ENCODE assay signal across 15 cellular contexts in the genomic region with DNA sequence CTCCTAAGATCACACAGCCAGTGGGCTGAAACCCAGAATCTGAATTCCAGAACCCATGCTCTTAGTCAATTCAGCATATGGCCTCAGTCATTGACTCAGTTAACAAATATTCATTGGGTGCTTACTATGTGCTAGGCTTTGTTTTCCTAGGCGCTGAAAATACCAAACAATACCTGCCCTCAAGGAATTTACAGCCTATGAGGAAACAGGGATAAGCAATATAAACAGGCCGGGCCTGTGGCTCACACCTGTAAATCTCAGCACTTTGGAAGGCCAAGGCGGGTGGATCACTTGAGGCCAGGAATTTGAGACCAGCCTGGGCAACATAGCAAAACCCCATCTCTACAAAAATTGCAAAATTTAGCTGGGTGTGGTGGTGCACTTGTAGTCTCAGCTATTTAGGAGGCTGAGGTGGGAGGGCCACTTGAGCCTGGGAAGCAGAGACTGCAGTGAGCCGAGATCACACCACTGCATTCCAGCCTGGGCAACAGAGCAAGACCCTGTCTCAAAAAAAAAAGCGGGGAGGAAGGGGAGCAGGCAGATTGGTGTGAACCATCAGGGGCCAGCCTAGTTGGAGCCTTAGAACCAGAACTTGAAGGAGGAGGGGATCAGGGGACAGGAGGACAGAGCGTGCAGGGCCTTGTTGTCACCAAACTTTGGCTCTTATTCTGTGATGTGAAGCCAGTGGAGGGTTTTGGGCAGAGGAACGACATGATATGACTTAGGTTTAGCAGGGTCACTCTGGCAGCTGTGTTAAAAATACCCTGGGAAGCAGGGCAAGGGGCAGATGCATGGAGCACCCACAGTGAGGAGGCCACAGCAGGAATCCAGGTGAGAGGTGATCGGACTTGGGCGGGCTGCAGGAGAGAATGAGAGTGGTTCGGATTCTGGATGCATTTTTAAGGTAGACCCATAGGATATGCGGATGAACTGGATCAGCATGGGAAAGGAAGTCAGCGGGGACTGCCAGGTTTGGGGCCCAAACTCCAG. TPM values are rescaled to one million over a fixed set of nuclear protein-coding genes. Genes with fewer than 3 reads are reported as not detected.
A peak's percentile ranks its signal among the peaks of the same experiment; 100 is the strongest.
DNase-seq lines count a peak whose midpoint lies in the region; FAIRE-seq and TF ChIP-seq lines count a peak whose summit lies in the region.
"Had no signal": no experiment of that assay in that cellular context is flagged by ENCODE, and none has a peak within 500 bp of the region (broad histone marks: within the 10 kb centered on the region; RNA-seq: fewer than 3 reads in every experiment).

No MANE protein-coding gene starts in this region.

- H3K27ac ChIP-seq in colonic mucosa (peak overlapping the region; percentile 31), layer of hippocampus (ENCODE audit: low read depth, low read length) (peak overlapping the region; percentile 33), small intestine (ENCODE audit: low read depth in 1 of 2, low read length in 1 of 2) (peak overlapping the region in 1 of 2 donors; percentile 34)

- H3K27me3 Mint-ChIP-seq in activated T-helper 2 cell treated with anti-CD3 and anti-CD28 coated beads, Interferon-gamma antibody, Interleukin-2, Interleukin-4, amounts not matched to agents 10 μg/mL and 5 μg/mL and 100 μg/mL, durations not matched to agents 14 hours and 24 hours and 36 hours (ENCODE audit: low read depth): peaks cover 2% of the 10 kb centered on the region

- POLR2A ChIA-PET in HEK293T (lab: Yijun Ruan, JAX): no interaction called here

- peaks cover 4% of the 10 kb centered on the region for H3K36me3 ChIP-seq in colonic mucosa
- H3K36me3 ChIP-seq in small intestine (ENCODE audit: control insufficient read depth in 2 of 2, insufficient read depth in 2 of 2, low read length in 2 of 2): no peaks in the 10 kb centered on the region
- no peaks in the 10 kb centered on the region for H3K36me3 ChIP-seq in MG63

- WGBS in small intestine, 3 donors: 67 to 74% (median 73%) methylated on average over 12 of the region's 12 CpGs

- H3K4me3 ChIP-seq in colonic mucosa (no peak overlapping the region), small intestine (ENCODE audit: low read depth in 1 of 2, low read length in 2 of 2) (no peak overlapping the region), MG63 (no peak overlapping the region)

- H3K4me1 Mint-ChIP-seq in activated T-helper 2 cell treated with anti-CD3 and anti-CD28 coated beads, Interferon-gamma antibody, Interleukin-2, Interleukin-4, amounts not matched to agents 10 μg/mL and 5 μg/mL and 100 μg/mL, durations not matched to agents 14 hours and 24 hours and 36 hours (ENCODE audit: low read depth): no peaks in the 10 kb centered on the region
- H3K4me1 Mint-ChIP-seq: activated B cell treated with CpG ODN at 0.5 μM for 24 hours; activated T-helper 17 cell treated with anti-CD3 and anti-CD28 coated beads, Interleukin-2, amount 50 U/mL, for 72 hours; naive thymus-derived CD8-positive, alpha-beta T cell had no signal

- H3K9ac ChIP-seq in colonic mucosa (ENCODE audit: low read depth in 2 of 2, low read length in 2 of 2): peak overlapping the region in 1 of 2 donors; percentile 31

- peaks cover 9% of the 10 kb centered on the region for H3K4me1 ChIP-seq in colonic mucosa
- H3K4me1 ChIP-seq in small intestine (ENCODE audit: control insufficient read depth in 2 of 2, insufficient read depth in 1 of 2, low read depth in 1 of 2, low read length in 1 of 2): peaks cover 0 to 3% of the 10 kb centered on the region in 2 donors

- no peaks in the 10 kb centered on the region for H3K36me3 Mint-ChIP-seq in activated T-helper 2 cell treated with anti-CD3 and anti-CD28 coated beads, Interferon-gamma antibody, Interleukin-2, Interleukin-4, amounts not matched to agents 10 μg/mL and 5 μg/mL and 100 μg/mL, durations not matched to agents 14 hours and 24 hours and 36 hours (ENCODE audit: low read depth)
- H3K36me3 Mint-ChIP-seq: CD4-positive, CD25-positive, alpha-beta regulatory T cell; naive thymus-derived CD8-positive, alpha-beta T cell had no signal

- CTCF ChIA-PET in HEK293T (lab: Yijun Ruan, JAX): interaction anchor here (1.5 kb wide), 1 partner anchor 188 kb away, joined by 3 read pairs; no protein-coding TSS in a partner anchor

- peak; percentile 47 for DNase-seq in HT-29 (ENCODE audit: low spot score)
- no peak for DNase-seq in colonic mucosa
- peak; percentile 27 for DNase-seq in small intestine
- DNase-seq in HEK293T (ENCODE audit: extremely low spot score): no peak
- no peak for DNase-seq in MG63
- DNase-seq in cortex of kidney (lab: John Stamatoyannopoulos, UW): no peak
- no peak for DNase-seq in activated T-helper 2 cell treated with anti-CD3 and anti-CD28 coated beads, Interferon-gamma antibody, Interleukin-2, Interleukin-4, amounts not matched to agents 10 μg/mL and 5 μg/mL and 100 μg/mL, durations not matched to agents 14 hours and 24 hours and 36 hours (ENCODE audit: low spot score)
- DNase-seq: activated B cell treated with CpG ODN at 0.5 μM for 24 hours; CD4-positive, CD25-positive, alpha-beta regulatory T cell; SHP77; stimulated activated CD4-positive, alpha-beta T cell treated with anti-CD3 and anti-CD28 coated beads, Interleukin-2, amount 100 ng/mL, for 24 hours had no signal

- no peaks in the 10 kb centered on the region for H3K9me3 ChIP-seq in colonic mucosa
- H3K9me3 ChIP-seq in small intestine (ENCODE audit: control insufficient read depth, low read depth): no peaks in the 10 kb centered on the region
- H3K9me3 ChIP-seq in MG63: no peaks in the 10 kb centered on the region

- no peak overlapping the region for H3K27ac Mint-ChIP-seq in activated T-helper 2 cell treated with anti-CD3 and anti-CD28 coated beads, Interferon-gamma antibody, Interleukin-2, Interleukin-4, amounts not matched to agents 10 μg/mL and 5 μg/mL and 100 μg/mL, durations not matched to agents 14 hours and 24 hours and 36 hours
- H3K27ac Mint-ChIP-seq: activated B cell treated with CpG ODN at 0.5 μM for 24 hours; activated T-helper 17 cell treated with anti-CD3 and anti-CD28 coated beads, Interleukin-2, amount 50 U/mL, for 72 hours; CD4-positive, CD25-positive, alpha-beta regulatory T cell had no signal

- intact Hi-C loops in colonic mucosa (cut with DNase I): no loop called here
- intact Hi-C loops in activated T-helper 2 cell treated with anti-CD3 and anti-CD28 coated beads, Interferon-gamma antibody, Interleukin-2, Interleukin-4, amounts not matched to agents 10 μg/mL and 5 μg/mL and 100 μg/mL, durations not matched to agents 14 hours and 24 hours and 36 hours (cut with micrococcal nuclease): no loop called here

- no peak for FAIRE-seq in small intestine (lab: Jason Lieb, UNC)

- H3K27me3 ChIP-seq in colonic mucosa (no peaks in the 10 kb centered on the region), layer of hippocampus (ENCODE audit: control insufficient read depth, insufficient read depth, low read length) (peaks cover 2% of the 10 kb centered on the region), small intestine (ENCODE audit: control insufficient read depth in 2 of 2, insufficient read depth in 2 of 2, low read length in 2 of 2) (no peaks in the 10 kb centered on the region), MG63 (no peaks in the 10 kb centered on the region)

- no peak overlapping the region for H3K4me3 Mint-ChIP-seq in activated T-helper 2 cell treated with anti-CD3 and anti-CD28 coated beads, Interferon-gamma antibody, Interleukin-2, Interleukin-4, amounts not matched to agents 10 μg/mL and 5 μg/mL and 100 μg/mL, durations not matched to agents 14 hours and 24 hours and 36 hours (ENCODE audit: low read depth)
- H3K4me3 Mint-ChIP-seq: activated B cell treated with CpG ODN at 0.5 μM for 24 hours; activated T-helper 17 cell treated with anti-CD3 and anti-CD28 coated beads, Interleukin-2, amount 50 U/mL, for 72 hours; CD4-positive, CD25-positive, alpha-beta regulatory T cell; naive thymus-derived CD8-positive, alpha-beta T cell had no signal

- no peaks in the 10 kb centered on the region for H3K9me3 Mint-ChIP-seq in activated T-helper 2 cell treated with anti-CD3 and anti-CD28 coated beads, Interferon-gamma antibody, Interleukin-2, Interleukin-4, amounts not matched to agents 10 μg/mL and 5 μg/mL and 100 μg/mL, durations not matched to agents 14 hours and 24 hours and 36 hours
- H3K9me3 Mint-ChIP-seq: activated B cell treated with CpG ODN at 0.5 μM for 24 hours; activated T-helper 17 cell treated with anti-CD3 and anti-CD28 coated beads, Interleukin-2, amount 50 U/mL, for 72 hours; CD4-positive, CD25-positive, alpha-beta regulatory T cell; naive thymus-derived CD8-positive, alpha-beta T cell had no signal

- TF ChIP-seq CTCF in colonic mucosa (IDR thresholded peaks at IDR 0.05): no peak

TF ChIP-seq in HEK293T, 16 proteins besides CTCF, POLR2A, EP300 and RAD21:
- no peak for TF ChIP-seq LEF1 (IDR thresholded peaks at IDR 0.05; ENCODE audit: borderline replicate concordance)

RNA-seq across cellular contexts. Expression of a gene that starts 5.8 kb away (rescaled TPM):
- 596 and 628 TPM in 2 replicates for total RNA-seq in HT-29 (2014; rRNA removed; shearing (Covaris generic))
- 100 to 1,000 TPM; 116 to 130 TPM for total RNA-seq in colonic mucosa
- polyA plus RNA-seq in small intestine: 10 to 100 TPM; 34.9 to 92.3 (median 44.5) TPM
- total RNA-seq in MG63 (2014; rRNA removed; shearing (Covaris generic); ENCODE audit: low replicate concordance): 1.1 TPM in 1 of 2 replicates, not detected in the other
- not detected in 2 replicates for total RNA-seq in activated T-helper 2 cell treated with anti-CD3 and anti-CD28 coated beads, Interferon-gamma antibody, Interleukin-2, Interleukin-4, amounts not matched to agents 10 μg/mL and 5 μg/mL and 100 μg/mL, durations not matched to agents 14 hours and 24 hours and 36 hours
- total RNA-seq: activated B cell treated with CpG ODN at 0.5 μM for 24 hours; activated T-helper 17 cell treated with anti-CD3 and anti-CD28 coated beads, Interleukin-2, amount 50 U/mL, for 72 hours; CD4-positive, CD25-positive, alpha-beta regulatory T cell; naive thymus-derived CD8-positive, alpha-beta T cell had no signal
- polyA plus RNA-seq: CD4-positive, CD25-positive, alpha-beta regulatory T cell; naive thymus-derived CD8-positive, alpha-beta T cell had no signal

RNA-seq across cellular contexts. Expression of a gene that starts 35.4 kb away (rescaled TPM):
- not detected in 2 replicates for total RNA-seq in HT-29 (2014; rRNA removed; shearing (Covaris generic))
- total RNA-seq in colonic mucosa: not detected
- polyA plus RNA-seq in small intestine: under 1 TPM in 1 of 3 donors, not detected in 2; 0.06 TPM
- not detected in 2 replicates for total RNA-seq in MG63 (2014; rRNA removed; shearing (Covaris generic); ENCODE audit: low replicate concordance)
- total RNA-seq in activated T-helper 2 cell treated with anti-CD3 and anti-CD28 coated beads, Interferon-gamma antibody, Interleukin-2, Interleukin-4, amounts not matched to agents 10 μg/mL and 5 μg/mL and 100 μg/mL, durations not matched to agents 14 hours and 24 hours and 36 hours: not detected in 2 replicates
- total RNA-seq: activated B cell treated with CpG ODN at 0.5 μM for 24 hours; activated T-helper 17 cell treated with anti-CD3 and anti-CD28 coated beads, Interleukin-2, amount 50 U/mL, for 72 hours; CD4-positive, CD25-positive, alpha-beta regulatory T cell; H4; naive thymus-derived CD8-positive, alpha-beta T cell had no signal
- polyA plus RNA-seq: CD4-positive, CD25-positive, alpha-beta regulatory T cell; naive thymus-derived CD8-positive, alpha-beta T cell had no signal

Comparison
In these comparisons a context has a peak if more than half of its experiments do, and no peak if none do; other contexts are left out.
1. DNase-seq: peak in HT-29 (single experiment) and small intestine (single experiment); none in colonic mucosa (single experiment), HEK293T (single experiment), MG63 (single experiment), cortex of kidney (single experiment) and activated T-helper 2 cell treated with anti-CD3 and anti-CD28 coated beads, Interferon-gamma antibody, Interleukin-2, Interleukin-4, amounts not matched to agents 10 μg/mL and 5 μg/mL and 100 μg/mL, durations not matched to agents 14 hours and 24 hours and 36 hours (single experiment).
2. RNA of a gene that starts 5.8 kb away (total RNA-seq): 596 to 628 TPM in HT-29 and 116 to 130 TPM in colonic mucosa; 1.1 TPM in MG63 and not detected in activated T-helper 2 cell treated with anti-CD3 and anti-CD28 coated beads, Interferon-gamma antibody, Interleukin-2, Interleukin-4, amounts not matched to agents 10 μg/mL and 5 μg/mL and 100 μg/mL, durations not matched to agents 14 hours and 24 hours and 36 hours; every median in the first group is over 10 times any median in the second.